25 cellular contexts compared by ENCODE assay signal in the genomic region with DNA sequence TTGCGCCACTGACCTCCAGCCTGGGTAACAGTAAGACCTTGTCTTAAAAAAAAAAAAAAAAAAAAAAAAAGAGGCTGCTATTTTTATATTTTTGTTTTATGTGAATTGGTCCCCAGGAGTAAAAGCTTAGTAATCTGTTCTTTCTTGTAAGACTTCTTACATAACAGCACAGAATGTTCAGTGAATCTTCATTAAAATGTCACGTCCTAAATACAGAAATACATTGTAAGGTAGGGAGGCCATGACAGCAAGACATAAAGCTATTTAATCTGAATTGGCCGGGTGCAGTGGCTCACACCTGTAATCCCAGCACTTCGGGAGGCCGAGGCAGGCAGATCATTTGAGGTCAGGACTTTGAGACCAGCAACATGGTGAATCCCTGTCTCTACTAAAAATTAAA.
"Had no signal": no experiment of that assay in that cellular context is flagged by ENCODE, and none has a peak within 500 bp of the region (broad histone marks: within the 10 kb centered on the region; RNA-seq: fewer than 3 reads in every experiment).

No MANE protein-coding gene starts in this region.

- H3K27ac ChIP-seq: ascending aorta, breast epithelium, cardiac muscle cell, epithelial cell of prostate, heart right ventricle had no signal

- DNase-seq: activated CD4-positive, alpha-beta T cell treated with anti-CD3 and anti-CD28 coated beads for 4 hours; activated CD4-positive, alpha-beta T cell treated with anti-CD3 and anti-CD28 coated beads, Interleukin-2, amount 10 ng/mL, durations not matched to agents 7 days and 5 days; activated CD4-positive, alpha-beta T cell treated with anti-CD3 and anti-CD28 coated beads, Interleukin-2, amount 50 U/mL, for 48 hours; activated CD4-positive, CD25-positive, alpha-beta regulatory T cell; activated CD4-positive, CD25-positive, alpha-beta regulatory T cell treated with anti-CD3 and anti-CD28 coated beads, Interleukin-2, amount 50 U/mL, for 72 hours; activated CD8-positive, alpha-beta memory T cell treated with anti-CD3 and anti-CD28 coated beads for 24 hours; activated CD8-positive, alpha-beta T cell treated with anti-CD3 and anti-CD28 coated beads for 36 hours; activated effector memory CD4-positive, alpha-beta T cell treated with Interleukin-2 at 50 U/mL for 16 hours; activated naive CD4-positive, alpha-beta T cell treated with anti-CD3 and anti-CD28 coated beads, Interleukin-2, amount 50 U/mL, for 16 hours; activated T-cell treated with anti-CD3 and anti-CD28 coated beads, Interleukin-2, amount 50 U/mL, for 4 hours; cortex of kidney; dermis blood vessel endothelial cell; effector CD8-positive, alpha-beta T cell; foreskin fibroblast; gastrocnemius medialis; heart right ventricle; T-helper 2 cell had no signal

- H3K9me3 Mint-ChIP-seq: activated CD4-positive, alpha-beta T cell treated with anti-CD3 and anti-CD28 coated beads, Interleukin-2, amount 10 ng/mL, durations not matched to agents 7 days and 5 days; activated CD8-positive, alpha-beta T cell treated with anti-CD3 and anti-CD28 coated beads for 36 hours; activated T-cell treated with anti-CD3 and anti-CD28 coated beads, Interleukin-2, amount 50 U/mL, for 4 hours; activated T-helper 17 cell treated with anti-CD3 and anti-CD28 coated beads, Interleukin-2, amount 50 U/mL, for 72 hours; central memory CD8-positive, alpha-beta T cell had no signal

- H3K27me3 Mint-ChIP-seq: activated CD4-positive, alpha-beta T cell treated with anti-CD3 and anti-CD28 coated beads, Interleukin-2, amount 10 ng/mL, durations not matched to agents 7 days and 5 days; activated CD8-positive, alpha-beta T cell treated with anti-CD3 and anti-CD28 coated beads for 36 hours; activated naive CD8-positive, alpha-beta T cell; activated T-helper 17 cell treated with anti-CD3 and anti-CD28 coated beads, Interleukin-2, amount 50 U/mL, for 72 hours; brain; central memory CD8-positive, alpha-beta T cell had no signal

- H3K4me3 Mint-ChIP-seq: activated CD4-positive, alpha-beta T cell treated with anti-CD3 and anti-CD28 coated beads, Interleukin-2, amount 10 ng/mL, durations not matched to agents 7 days and 5 days; activated CD8-positive, alpha-beta T cell treated with anti-CD3 and anti-CD28 coated beads for 36 hours; activated naive CD8-positive, alpha-beta T cell; activated T-cell treated with anti-CD3 and anti-CD28 coated beads, Interleukin-2, amount 50 U/mL, for 4 hours; activated T-helper 17 cell treated with anti-CD3 and anti-CD28 coated beads, Interleukin-2, amount 50 U/mL, for 72 hours; brain; central memory CD8-positive, alpha-beta T cell had no signal

- H3K36me3 ChIP-seq: ascending aorta, breast epithelium, cardiac muscle cell had no signal

- H3K4me3 ChIP-seq: ascending aorta, breast epithelium, cardiac muscle cell, gastrocnemius medialis, heart right ventricle had no signal

- H3K9me3 ChIP-seq: ascending aorta, breast epithelium, gastrocnemius medialis, heart right ventricle had no signal

- ATAC-seq: activated CD8-positive, alpha-beta T cell treated with anti-CD3 and anti-CD28 coated beads for 36 hours; activated T-cell treated with anti-CD3 and anti-CD28 coated beads, Interleukin-2, amount 50 U/mL, for 4 hours; activated T-helper 17 cell treated with anti-CD3 and anti-CD28 coated beads, Interleukin-2, amount 50 U/mL, for 72 hours; gastrocnemius medialis; heart right ventricle had no signal

- H3K27ac Mint-ChIP-seq: activated CD4-positive, alpha-beta T cell treated with anti-CD3 and anti-CD28 coated beads, Interleukin-2, amount 10 ng/mL, durations not matched to agents 7 days and 5 days; activated CD8-positive, alpha-beta T cell treated with anti-CD3 and anti-CD28 coated beads for 36 hours; activated naive CD8-positive, alpha-beta T cell; activated T-helper 17 cell treated with anti-CD3 and anti-CD28 coated beads, Interleukin-2, amount 50 U/mL, for 72 hours; brain had no signal

- H3K27me3 ChIP-seq: ascending aorta, breast epithelium, cardiac muscle cell, gastrocnemius medialis, heart right ventricle had no signal

- H3K4me1 ChIP-seq: ascending aorta, breast epithelium had no signal
